Comparison of ENCODE assay signal across 10 cellular contexts in the genomic region with DNA sequence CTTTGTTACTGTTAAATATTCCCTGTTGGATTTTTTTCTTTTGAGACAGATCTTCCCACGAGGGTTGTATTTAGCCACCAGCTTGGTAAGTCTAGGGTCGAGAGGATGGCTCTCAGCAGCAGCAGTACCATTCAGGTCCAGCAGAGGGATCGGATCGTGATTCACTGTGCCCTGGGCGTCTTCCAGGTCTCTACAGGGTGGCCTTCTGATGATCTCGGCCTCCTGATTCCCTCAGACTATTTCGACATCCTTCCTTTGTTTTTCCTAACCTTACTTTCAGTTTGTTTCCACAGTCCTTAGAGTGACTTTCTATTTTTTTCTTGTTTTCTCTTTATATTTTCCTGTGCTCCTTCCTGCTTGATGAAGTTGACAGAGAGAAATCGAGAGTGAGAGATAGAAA.
DNase-seq lines count a peak whose midpoint lies in the region; ATAC-seq and TF ChIP-seq lines count a peak whose summit lies in the region.
"Had no signal": no experiment of that assay in that cellular context is flagged by ENCODE, and none has a peak within 500 bp of the region (broad histone marks: within the 10 kb centered on the region; RNA-seq: fewer than 3 reads in every experiment).

No MANE protein-coding gene starts in this region.

- ATAC-seq in left lung (peak; percentile 34), GM19452 (IDR thresholded peaks at IDR 0.05; ENCODE audit: unreplicated experiment) (no peak), HG03378 (IDR thresholded peaks at IDR 0.05; ENCODE audit: unreplicated experiment) (no peak)

- DNase-seq in Daoy (ENCODE audit: low read depth) (peak; percentile 38), HuH-7 (ENCODE audit: low spot score) (peak; percentile 44), left lung (no peak), C1 segment of cervical spinal cord (lab: John Stamatoyannopoulos, UW) (no peak), DMS79 treated with DMSO at 0.1 percent for 48 hours (lab: John Stamatoyannopoulos, UW) (no peak)
- DNase-seq: activated B cell treated with CpG ODN at 0.5 μM for 24 hours; central memory CD4-positive, alpha-beta T cell had no signal

- peaks cover 0 to 41% of the 10 kb centered on the region in 2 donors for H3K9me3 ChIP-seq in left lung

- no peak overlapping the region for H3K4me3 ChIP-seq in left lung

- TF ChIP-seq CTCF in VCaP (conservative IDR thresholded peaks at IDR 0.05), result peak; percentile 23; the same call in 1 of the 2 replicates
- no peak for TF ChIP-seq CTCF in left lung (IDR thresholded peaks at IDR 0.05)

- no peaks in the 10 kb centered on the region for H3K27me3 ChIP-seq in left lung

- H3K27ac ChIP-seq in VCaP, result no peak overlapping the region
- no peak overlapping the region for H3K27ac ChIP-seq in left lung

- H3K36me3 ChIP-seq in left lung, result peaks cover 0 to 32% of the 10 kb centered on the region in 2 donors

- no peaks in the 10 kb centered on the region for H3K4me1 ChIP-seq in left lung

- intact Hi-C loops in left lung (cut with DNase I), result no loop called here

Comparison
In these comparisons a context has a peak if more than half of its experiments do, and no peak if none do; other contexts are left out.
1. DNase-seq: peak in Daoy (single experiment) and HuH-7 (single experiment); none in left lung (0 of 2), C1 segment of cervical spinal cord (0 of 14) and DMS79 treated with DMSO at 0.1 percent for 48 hours (single experiment).